ENCODE assay signal across 22 cellular contexts in the genomic region with DNA sequence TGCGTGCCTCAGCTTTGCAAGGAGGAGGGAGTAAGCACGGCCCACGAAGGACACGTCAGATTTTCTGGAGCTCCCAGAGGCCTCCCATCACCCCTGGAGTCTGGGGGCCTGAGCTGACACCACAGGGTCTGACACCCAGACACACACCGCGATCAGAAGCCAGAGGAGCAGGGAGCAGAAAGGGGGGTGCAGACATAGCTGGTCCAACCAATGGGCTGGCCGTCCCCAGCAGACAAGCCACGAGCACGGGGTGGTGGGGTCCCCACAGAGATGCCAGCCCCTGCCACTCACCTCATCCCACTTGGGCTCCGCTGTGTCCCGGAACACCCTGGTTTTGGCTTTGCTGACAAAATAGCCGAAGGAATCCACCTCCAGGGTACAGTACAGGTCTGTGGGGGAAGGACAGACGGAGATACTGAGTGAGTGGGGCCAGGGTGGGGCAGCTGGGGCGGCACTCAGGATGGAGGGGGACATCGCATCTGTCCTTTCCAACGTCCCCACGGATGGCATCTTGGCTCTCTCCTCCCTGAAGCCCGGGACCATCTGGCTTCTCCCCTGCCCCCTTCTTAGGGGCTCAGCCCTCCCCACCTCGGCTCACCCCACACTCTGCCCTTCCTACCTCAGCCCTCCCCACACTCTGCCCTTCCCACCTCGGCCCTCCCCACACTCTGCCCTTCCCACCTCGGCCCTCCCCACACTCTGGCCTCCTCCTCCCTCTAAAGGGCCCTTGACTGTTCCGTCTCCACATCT. TPM values are rescaled to one million over a fixed set of nuclear protein-coding genes. Genes with fewer than 3 reads are reported as not detected.
DNase-seq lines count a peak whose midpoint lies in the region; ATAC-seq and TF ChIP-seq lines count a peak whose summit lies in the region.
"Had no signal": no experiment of that assay in that cellular context is flagged by ENCODE, and none has a peak within 500 bp of the region (broad histone marks: within the 10 kb centered on the region; RNA-seq: fewer than 3 reads in every experiment).

No MANE protein-coding gene starts in this region.

- no peaks in the 10 kb centered on the region for H3K27me3 ChIP-seq in BLaER1 treated with 17β-estradiol and CSF1 and Interleukin-3, amounts not matched to agents 10 nM and 100 nM
- H3K27me3 ChIP-seq in right cardiac atrium (ENCODE audit: control insufficient read depth, insufficient read depth) = no peaks in the 10 kb centered on the region
- no peaks in the 10 kb centered on the region for H3K27me3 ChIP-seq in MG63
- H3K27me3 ChIP-seq: foreskin keratinocyte, SJSA1 had no signal

- in situ Hi-C loops in GM13976 (cut with MboI; ENCODE audit: low sequenced_read_pairs, unreplicated experiment) = no loop called here

- peak overlapping the region in 8 of 11 experiments; percentile 51 to 80 (median 63); a peak in 16 of 22 replicates for H3K4me2 ChIP-seq in BLaER1 treated with 17β-estradiol and CSF1 and Interleukin-3, amounts not matched to agents 10 nM and 100 nM
- H3K4me2 ChIP-seq: GM23338, smooth muscle cell had no signal

- 81% methylated on average over 22 of the region's 22 CpGs for WGBS in right cardiac atrium

- 0 out of 22 replicates have a peak overlapping the region, but pooled peaks of 2 of the 11 experiments have one; percentile 5 to 15 for H3K9ac ChIP-seq in BLaER1 treated with 17β-estradiol and CSF1 and Interleukin-3, amounts not matched to agents 10 nM and 100 nM

- intact Hi-C loops in right cardiac atrium (cut with DNase I) = loop anchor here in 2 of 4 donors (10.0 kb wide), 2 partner anchors 46 to 256 kb away; no protein-coding TSS in a partner anchor

- DNase-seq in NCI-H524 treated with DMSO at 0.1 percent for 48 hours (lab: John Stamatoyannopoulos, UW) (peak; percentile 62), right cardiac atrium (peak in 2 of 3 donors; percentile 33 to 55), omental fat pad (ENCODE audit: low spot score) (no peak), NCI-H146 (lab: John Stamatoyannopoulos, UW) (no peak), GM13976 (ENCODE audit: low spot score) (no peak), MG63 (no peak)
- DNase-seq: activated CD4-positive, CD25-positive, alpha-beta regulatory T cell; activated naive CD4-positive, alpha-beta T cell treated with anti-CD3 and anti-CD28 coated beads, Interleukin-2, amount 10 ng/mL, durations not matched to agents 7 days and 5 days; amygdala; endodermal cell; foreskin keratinocyte; naive thymus-derived CD4-positive, alpha-beta T cell; NCI-H1092 treated with DMSO at 0.1 percent for 48 hours; NCI-H1930; retina; stimulated activated CD4-positive, alpha-beta T cell treated with anti-CD3 and anti-CD28 coated beads, Interleukin-2, amount 100 ng/mL, for 24 hours; substantia nigra had no signal

- no peaks in the 10 kb centered on the region for H3K9me3 ChIP-seq in BLaER1 treated with 17β-estradiol and CSF1 and Interleukin-3, amounts not matched to agents 10 nM and 100 nM (replicated peaks in 1 of 11)
- H3K9me3 ChIP-seq in right cardiac atrium (ENCODE audit: control insufficient read depth, low read length) (no peaks in the 10 kb centered on the region), MG63 (no peaks in the 10 kb centered on the region)
- H3K9me3 ChIP-seq: SJSA1 had no signal

- H4K20me1 ChIP-seq in BLaER1 treated with 17β-estradiol and CSF1 and Interleukin-3, amounts not matched to agents 10 nM and 100 nM = peaks cover 0 to 80% (median 20%) of the 10 kb centered on the region in 11 experiments; a peak in 15 of 22 replicates

- H3K27ac ChIP-seq in BLaER1 treated with 17β-estradiol and CSF1 and Interleukin-3, amounts not matched to agents 10 nM and 100 nM = no peak overlapping the region
- H3K27ac ChIP-seq in right cardiac atrium (ENCODE audit: low read length) = no peak overlapping the region
- H3K27ac ChIP-seq: foreskin keratinocyte, SJSA1 had no signal

- no peak for TF ChIP-seq CTCF in omental fat pad (IDR thresholded peaks at IDR 0.05)
- no peak for TF ChIP-seq CTCF in GM13976 (IDR thresholded peaks at IDR 0.05; ENCODE audit: borderline replicate concordance, control extremely low read depth, extremely low read depth, insufficient read depth, missing control alignments)

- peaks cover 5 to 37% (median 30%) of the 10 kb centered on the region in 10 experiments; a peak in 19 of 20 replicates for H3K4me1 ChIP-seq in BLaER1 treated with 17β-estradiol and CSF1 and Interleukin-3, amounts not matched to agents 10 nM and 100 nM
- no peaks in the 10 kb centered on the region for H3K4me1 ChIP-seq in right cardiac atrium (ENCODE audit: control insufficient read depth, insufficient read depth, low read length)
- H3K4me1 ChIP-seq: foreskin keratinocyte, SJSA1 had no signal

- ATAC-seq in right cardiac atrium (no peak), omental fat pad (ENCODE audit: low FRiP score) (peak; percentile 4)
- ATAC-seq: esophagus mucosa; foreskin keratinocyte; GM23338; naive thymus-derived CD4-positive, alpha-beta T cell had no signal

- H3K4me3 ChIP-seq in BLaER1 treated with 17β-estradiol and CSF1 and Interleukin-3, amounts not matched to agents 10 nM and 100 nM = no peak overlapping the region
- H3K4me3 ChIP-seq in right cardiac atrium (ENCODE audit: low read length) (no peak overlapping the region), MG63 (no peak overlapping the region)
- H3K4me3 ChIP-seq: GM23338, SJSA1, smooth muscle cell had no signal

- H3K36me3 ChIP-seq in BLaER1 treated with 17β-estradiol and CSF1 and Interleukin-3, amounts not matched to agents 10 nM and 100 nM = peaks cover 9 to 77% (median 34%) of the 10 kb centered on the region in 11 experiments; a peak in 18 of 22 replicates
- no peaks in the 10 kb centered on the region for H3K36me3 ChIP-seq in MG63

RNA-seq across cellular contexts. Expression of a gene that starts 53.5 kb away (rescaled TPM):
- total RNA-seq in right cardiac atrium (10 to 100 TPM; 13.9 to 16.1 (median 14.4) TPM), omental fat pad (10 to 100 TPM; 10.9 to 18.3 (median 13.4) TPM)
- polyA plus RNA-seq in right cardiac atrium = 14.2 TPM
- total RNA-seq in MG63 (2014; rRNA removed; shearing (Covaris generic); ENCODE audit: low replicate concordance) = 16.0 and 22.8 TPM in 2 replicates

Comparison
In these comparisons a context has a peak if more than half of its experiments do, and no peak if none do; other contexts are left out.
1. DNase-seq: peak in NCI-H524 treated with DMSO at 0.1 percent for 48 hours (single experiment) and right cardiac atrium (2 of 3); none in omental fat pad (single experiment), NCI-H146 (single experiment), GM13976 (single experiment) and MG63 (single experiment).